ENCODE assay signal across 17 cellular contexts in the genomic region with DNA sequence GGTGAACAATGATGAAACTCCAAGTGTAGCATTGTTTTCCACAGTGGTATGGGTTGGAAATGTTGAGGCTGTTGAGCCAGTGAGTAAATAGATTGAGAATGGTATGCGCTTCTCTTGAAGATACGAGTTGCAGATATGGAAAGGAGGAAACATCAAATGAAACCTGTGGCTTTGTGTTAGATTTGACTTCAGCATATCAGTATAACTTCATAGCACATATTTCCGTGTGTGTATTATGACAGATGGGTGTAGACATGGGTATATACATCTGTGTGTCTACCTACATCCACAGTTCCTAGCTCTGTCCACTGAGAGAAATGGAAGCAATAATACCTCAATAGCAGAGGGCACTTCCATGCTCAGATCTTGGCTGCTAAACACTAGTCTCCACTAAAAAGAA.
"Had no signal": no experiment of that assay in that cellular context is flagged by ENCODE, and none has a peak within 500 bp of the region (broad histone marks: within the 10 kb centered on the region; RNA-seq: fewer than 3 reads in every experiment).

No MANE protein-coding gene starts in this region.

- H3K4me3 Mint-ChIP-seq: naive B cell; nephron progenitor cell; stimulated activated effector memory CD8-positive, alpha-beta T cell treated with anti-CD3 and anti-CD28 coated beads, Interleukin-12 subunit alpha, Interleukin-12 subunit beta, amount 100 ng/mL, for 72 hours had no signal

- H3K36me3 Mint-ChIP-seq: stimulated activated effector memory CD8-positive, alpha-beta T cell treated with anti-CD3 and anti-CD28 coated beads, Interleukin-12 subunit alpha, Interleukin-12 subunit beta, amount 100 ng/mL, for 72 hours had no signal

- DNase-seq: effector CD4-positive, alpha-beta T cell; foreskin melanocyte; hippocampal formation; kidney glomerular epithelial cell; mesendoderm; naive B cell; nephron progenitor cell; psoas muscle; retina; right lobe of liver; stimulated activated CD4-positive, alpha-beta T cell treated with anti-CD3 and anti-CD28 coated beads, Interleukin-4, amount 100 ng/mL, for 1 hour; stomach; substantia nigra; transverse colon had no signal

- H3K27ac Mint-ChIP-seq: naive B cell; nephron progenitor cell; stimulated activated effector memory CD8-positive, alpha-beta T cell treated with anti-CD3 and anti-CD28 coated beads, Interleukin-12 subunit alpha, Interleukin-12 subunit beta, amount 100 ng/mL, for 72 hours had no signal

- ATAC-seq: psoas muscle; right lobe of liver; stimulated activated effector memory CD8-positive, alpha-beta T cell treated with anti-CD3 and anti-CD28 coated beads, Interleukin-12 subunit alpha, Interleukin-12 subunit beta, amount 100 ng/mL, for 72 hours had no signal

- H3K27ac ChIP-seq: coronary artery, psoas muscle, right lobe of liver, stomach, thoracic aorta, transverse colon had no signal
